Comparison of ENCODE assay signal across 1 cellular context in genomic region chr11:13303668-13304649, GRCh38.
A peak's percentile ranks its signal among the peaks of the same experiment; 100 is the strongest.
TF ChIP-seq lines count a peak whose summit lies in the region.

No MANE protein-coding gene starts in this region.

TF ChIP-seq in K562, 482 proteins besides CTCF, POLR2A, EP300 and RAD21 (continued from another document):
- TF ChIP-seq MGA (IDR thresholded peaks at IDR 0.05): peak; percentile 71
- TF ChIP-seq RBM22 (IDR thresholded peaks at IDR 0.05; ENCODE audit: low read depth, low read length, poor library complexity, severe bottlenecking): no peak
- TF ChIP-seq, protein P1, sequence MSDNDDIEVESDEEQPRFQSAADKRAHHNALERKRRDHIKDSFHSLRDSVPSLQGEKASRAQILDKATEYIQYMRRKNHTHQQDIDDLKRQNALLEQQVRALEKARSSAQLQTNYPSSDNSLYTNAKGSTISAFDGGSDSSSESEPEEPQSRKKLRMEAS (CRISPR knock-in tag; IDR thresholded peaks at IDR 0.05): 0 out of 2 replicates have a peak, but pooled peaks have one; percentile 32
- TF ChIP-seq ZBTB7A (IDR thresholded peaks at IDR 0.05; ENCODE audit: borderline replicate concordance, control insufficient read depth, low read depth, low read length): no peak
- no peak for TF ChIP-seq SMARCB1 (IDR thresholded peaks at IDR 0.05; ENCODE audit: insufficient read length, low read depth)
- 0 out of 2 replicates have a peak, but pooled peaks have one; percentile 34 for TF ChIP-seq ZNF197 (CRISPR knock-in tag; IDR thresholded peaks at IDR 0.05; ENCODE audit: low read depth)
- TF ChIP-seq L3MBTL2 (IDR thresholded peaks at IDR 0.05): peak; percentile 90
- TF ChIP-seq BRF1 (IDR thresholded peaks at IDR 0.05; ENCODE audit: borderline replicate concordance, extremely low read depth, insufficient read length): no peak
- TF ChIP-seq ZNF57 (CRISPR knock-in tag; IDR thresholded peaks at IDR 0.05): peak; percentile 83; the same call in 1 of the 2 replicates
- no peak for TF ChIP-seq ZNF121 (CRISPR knock-in tag; conservative IDR thresholded peaks at IDR 0.05)
- no peak for TF ChIP-seq SFPQ (IDR thresholded peaks at IDR 0.05; ENCODE audit: low read depth, low read length)
- TF ChIP-seq RBM15 (IDR thresholded peaks at IDR 0.05; ENCODE audit: insufficient read depth, low read length): no peak
- TF ChIP-seq E2F6 (IDR thresholded peaks at IDR 0.05; ENCODE audit: borderline replicate concordance in 1 of 2, extremely low read depth in 1 of 2, insufficient read depth in 1 of 2, insufficient read length in 1 of 2, low read depth in 1 of 2, low read length in 1 of 2, poor library complexity in 1 of 2, severe bottlenecking in 1 of 2): peak in 1 of 2 experiments; percentile 41
- TF ChIP-seq EHMT2 (IDR thresholded peaks at IDR 0.05): peak; percentile 56; the same call in 1 of the 2 replicates
- peak; percentile 57 for TF ChIP-seq USF1 (CRISPR knock-in tag; IDR thresholded peaks at IDR 0.05)
- peak; percentile 66 for TF ChIP-seq MYC (IDR thresholded peaks at IDR 0.05; ENCODE audit: low read depth, low read length)
- TF ChIP-seq MYC (CRISPR knock-in tag; IDR thresholded peaks at IDR 0.05; ENCODE audit: borderline replicate concordance, low read depth): no peak
- no peak for TF ChIP-seq ZSCAN29 (IDR thresholded peaks at IDR 0.05)
- TF ChIP-seq, protein P2, sequence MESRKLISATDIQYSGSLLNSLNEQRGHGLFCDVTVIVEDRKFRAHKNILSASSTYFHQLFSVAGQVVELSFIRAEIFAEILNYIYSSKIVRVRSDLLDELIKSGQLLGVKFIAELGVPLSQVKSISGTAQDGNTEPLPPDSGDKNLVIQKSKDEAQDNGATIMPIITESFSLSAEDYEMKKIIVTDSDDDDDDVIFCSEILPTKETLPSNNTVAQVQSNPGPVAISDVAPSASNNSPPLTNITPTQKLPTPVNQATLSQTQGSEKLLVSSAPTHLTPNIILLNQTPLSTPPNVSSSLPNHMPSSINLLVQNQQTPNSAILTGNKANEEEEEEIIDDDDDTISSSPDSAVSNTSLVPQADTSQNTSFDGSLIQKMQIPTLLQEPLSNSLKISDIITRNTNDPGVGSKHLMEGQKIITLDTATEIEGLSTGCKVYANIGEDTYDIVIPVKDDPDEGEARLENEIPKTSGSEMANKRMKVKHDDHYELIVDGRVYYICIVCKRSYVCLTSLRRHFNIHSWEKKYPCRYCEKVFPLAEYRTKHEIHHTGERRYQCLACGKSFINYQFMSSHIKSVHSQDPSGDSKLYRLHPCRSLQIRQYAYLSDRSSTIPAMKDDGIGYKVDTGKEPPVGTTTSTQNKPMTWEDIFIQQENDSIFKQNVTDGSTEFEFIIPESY (CRISPR knock-in tag; IDR thresholded peaks at IDR 0.05): no peak
- TF ChIP-seq SPI1 (IDR thresholded peaks at IDR 0.05; ENCODE audit: borderline replicate concordance, low read depth, low read length): peak; percentile 97
- TF ChIP-seq IRF2 (CRISPR knock-in tag; IDR thresholded peaks at IDR 0.05): no peak
- TF ChIP-seq RAD51 (IDR thresholded peaks at IDR 0.05; ENCODE audit: borderline replicate concordance, low read depth): peak; percentile 56
- TF ChIP-seq, protein P3, sequence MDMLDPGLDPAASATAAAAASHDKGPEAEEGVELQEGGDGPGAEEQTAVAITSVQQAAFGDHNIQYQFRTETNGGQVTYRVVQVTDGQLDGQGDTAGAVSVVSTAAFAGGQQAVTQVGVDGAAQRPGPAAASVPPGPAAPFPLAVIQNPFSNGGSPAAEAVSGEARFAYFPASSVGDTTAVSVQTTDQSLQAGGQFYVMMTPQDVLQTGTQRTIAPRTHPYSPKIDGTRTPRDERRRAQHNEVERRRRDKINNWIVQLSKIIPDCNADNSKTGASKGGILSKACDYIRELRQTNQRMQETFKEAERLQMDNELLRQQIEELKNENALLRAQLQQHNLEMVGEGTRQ (CRISPR knock-in tag; IDR thresholded peaks at IDR 0.05): peak; percentile 75
- no peak for TF ChIP-seq PRPF4 (IDR thresholded peaks at IDR 0.05; ENCODE audit: insufficient read depth, low read depth, low read length, poor library complexity, severe bottlenecking)
